In genomic region chr12:6851153-6851920, GRCh38 we compare ENCODE assay signal across 8 cellular contexts. TPM values are rescaled to one million over a fixed set of nuclear protein-coding genes. Genes with fewer than 3 reads are reported as not detected.
DNase-seq lines count a peak whose midpoint lies in the region; ATAC-seq and TF ChIP-seq lines count a peak whose summit lies in the region.

CDCA3 (minus strand) TSS chr12:6851286; CDS start chr12:6850952, 334 bp downstream.

- H3K27ac ChIP-seq in PC-3 (ENCODE audit: low read length) (peak within 1 kb of the TSS; percentile 61), epithelial cell of prostate (peak within 1 kb of the TSS; percentile 66)

- peaks cover 55% of the 10 kb centered on the region for H3K79me2 ChIP-seq in PC-3 (ENCODE audit: low read length)

- BruUV-seq in PC-3 (replicated peaks; lab: Mats Ljungman, UMichigan), result no TSS peak

- H3K36me3 ChIP-seq in PC-3 (ENCODE audit: low read depth, low read length), result peaks cover 15% of the 10 kb centered on the region; the same call in 1 of the 2 replicates
- H3K36me3 ChIP-seq in mucosa of descending colon (ENCODE audit: low read depth), result no peaks in the 10 kb centered on the region

- H3K9me2 ChIP-seq in PC-3 (replicated peaks; ENCODE audit: low read length), result no peaks in the 10 kb centered on the region

- peak within 1 kb of the TSS; percentile 98 for H2AFZ ChIP-seq in PC-3 (ENCODE audit: low read length)

- H3F3A ChIP-seq in PC-3 (ENCODE audit: low read length, unreplicated experiment), result no peaks in the 10 kb centered on the region

- H3K27me3 ChIP-seq in PC-3 (ENCODE audit: low read length), result no peaks in the 10 kb centered on the region

- CTCF ChIA-PET in PC-3 (lab: Charles Lee), result interaction anchor here (0.5 to 1.7 kb wide), 5 partner anchors 15 to 96 kb away, joined by 3 to 12 read pairs (median 4); partner anchors contain the start of gene SPSB2

- DNase-seq in DMS114 treated with DMSO at 0.1 percent for 48 hours (lab: John Stamatoyannopoulos, UW; ENCODE audit: unreplicated experiment) (peak; percentile 98), PC-3 (peak; percentile 96), activated T-cell treated with anti-CD3 and anti-CD28 coated beads for 48 hours (ENCODE audit: low read depth) (peak; percentile 86), epithelial cell of prostate (ENCODE audit: low read depth, low spot score) (peak; percentile 97), mucosa of descending colon (peak; percentile 93 to 97 (median 96))
- DNase-seq in stimulated activated CD8-positive, alpha-beta memory T cell treated with anti-CD3 and anti-CD28 coated beads, Interleukin-4, amount 100 ng/mL, for 24 hours (ENCODE audit: low read depth), result peak; percentile 85

- H3K9ac ChIP-seq in PC-3 (ENCODE audit: low read length), result peak within 1 kb of the TSS; percentile 79

- peak within 1 kb of the TSS; percentile 97 for H3K4me2 ChIP-seq in PC-3 (ENCODE audit: low read length)

- ATAC-seq in GM21576 (IDR thresholded peaks at IDR 0.05; ENCODE audit: unreplicated experiment), result peak; percentile 56
- peak; percentile 67 for ATAC-seq in PC-3
- ATAC-seq in mucosa of descending colon, result peak; percentile 78

- H3K9me3 ChIP-seq in PC-3 (ENCODE audit: low read length) (no peaks in the 10 kb centered on the region), mucosa of descending colon (no peaks in the 10 kb centered on the region)

- TF ChIP-seq CTCF in PC-3 (conservative IDR thresholded peaks at IDR 0.05; ENCODE audit: low read depth, low read length), result no peak
- TF ChIP-seq CTCF in mucosa of descending colon (IDR thresholded peaks at IDR 0.05), result no peak

- H3K4me3 ChIP-seq in PC-3 (ENCODE audit: low read length) (peak within 1 kb of the TSS; percentile 86), mucosa of descending colon (peak within 1 kb of the TSS; percentile 33)

- POLR2A ChIA-PET in PC-3 (lab: Charles Lee; ENCODE audit: unreplicated experiment), result interaction anchor here (0.5 to 0.7 kb wide), 4 partner anchors 14 to 162 kb away, joined by 3 to 4 read pairs (median 4); partner anchors contain the start of gene PTMS

- no peak for TF ChIP-seq RAD21 in Ishikawa (IDR thresholded peaks at IDR 0.05; ENCODE audit: low read depth)

- H3K4me1 ChIP-seq in PC-3 (ENCODE audit: insufficient read depth, low read length), result peaks cover 23% of the 10 kb centered on the region
- peaks cover 19% of the 10 kb centered on the region for H3K4me1 ChIP-seq in mucosa of descending colon (ENCODE audit: low read depth)

- H4K20me1 ChIP-seq in PC-3 (ENCODE audit: low read length), result no peaks in the 10 kb centered on the region

- 0 out of 2 replicates have a peak, but pooled peaks have one; percentile 1 for TF ChIP-seq EP300 in Ishikawa (IDR thresholded peaks at IDR 0.05; ENCODE audit: borderline replicate concordance)

- intact Hi-C loops in PC-3 (cut with micrococcal nuclease) (loop anchor here (5.0 kb wide), 2 partner anchors 99 to 156 kb away; partner anchors contain the start of gene MLF2), mucosa of descending colon (cut with DNase I, micrococcal nuclease) (no loop called here)

TF ChIP-seq in Ishikawa, 13 proteins besides CTCF, POLR2A, EP300 and RAD21:
- peak; percentile 4; the same call in 1 of the 2 replicates for TF ChIP-seq TEAD4 (IDR thresholded peaks at IDR 0.05)
- TF ChIP-seq MAX (IDR thresholded peaks at IDR 0.05), result peak; percentile 94
- TF ChIP-seq REST (IDR thresholded peaks at IDR 0.05; ENCODE audit: low read depth), result no peak
- no peak for TF ChIP-seq YY1 (IDR thresholded peaks at IDR 0.05; ENCODE audit: low read depth)
- no peak; the same call in 1 of the 2 replicates for TF ChIP-seq TCF12 (IDR thresholded peaks at IDR 0.05; ENCODE audit: low read depth)
- peak; percentile 99 for TF ChIP-seq ZBTB7A (IDR thresholded peaks at IDR 0.05; ENCODE audit: low read depth)
- TF ChIP-seq USF1 (IDR thresholded peaks at IDR 0.05), result no peak
- TF ChIP-seq TAF1 (IDR thresholded peaks at IDR 0.05; ENCODE audit: low read depth), result peak; percentile 88; the same call in 1 of the 2 replicates
- no peak for TF ChIP-seq NFIC (IDR thresholded peaks at IDR 0.05)
- no peak for TF ChIP-seq CEBPB (IDR thresholded peaks at IDR 0.05)
- TF ChIP-seq EGR1 (IDR thresholded peaks at IDR 0.05), result no peak
- TF ChIP-seq CREB1 (IDR thresholded peaks at IDR 0.05; ENCODE audit: low read depth), result peak; percentile 79
- peak; percentile 79; the same call in 1 of the 2 replicates for TF ChIP-seq FOXM1 (IDR thresholded peaks at IDR 0.05; ENCODE audit: borderline replicate concordance, low read depth)

RNA-seq across cellular contexts. Expression of gene CDCA3, which starts in this region (rescaled TPM):
- 52.1 and 92.0 TPM in 2 replicates for total RNA-seq in PC-3 (2014; rRNA removed)
- 10 to 100 TPM in 1 of 3 donors, 1 to 10 TPM in 2; 2.8 to 15.3 (median 5.2) TPM for total RNA-seq in mucosa of descending colon

Comparison
In these comparisons a context has a peak if more than half of its experiments do, and no peak if none do; other contexts are left out.
1. Peak in every context shown above with its lines: DNase-seq, ATAC-seq, H3K4me3 ChIP-seq and H3K27ac ChIP-seq.